In the genomic region with DNA sequence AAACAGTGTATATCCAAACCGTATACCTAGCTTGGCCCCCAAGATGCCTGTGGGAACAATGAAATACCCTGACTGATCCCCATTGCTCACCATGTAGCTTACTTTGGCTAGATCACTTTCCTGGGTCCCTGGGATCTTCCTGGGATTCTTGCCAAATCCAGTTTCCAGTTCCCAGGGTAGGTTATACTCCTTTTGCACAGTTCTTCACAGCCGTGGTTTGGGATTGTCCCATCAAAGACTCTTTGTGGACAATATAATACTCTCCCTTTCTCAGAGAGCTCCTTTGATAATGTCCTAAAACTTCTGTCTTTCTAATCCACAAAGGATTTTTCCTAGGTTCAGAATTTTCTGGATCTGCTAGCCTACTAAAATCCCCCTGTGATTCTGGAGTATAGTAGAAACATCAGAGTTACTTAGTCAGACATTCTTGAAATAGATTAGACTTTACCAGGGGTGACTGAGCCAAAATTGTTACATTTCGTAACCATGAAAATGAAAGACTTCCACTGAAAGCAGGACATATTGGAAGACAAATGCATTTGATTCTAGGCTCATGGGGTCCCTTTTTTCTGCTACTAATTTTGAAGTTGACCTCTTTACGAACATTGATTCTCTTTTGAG, we compare ENCODE assay signal across 16 cellular contexts.
A peak's percentile ranks its signal among the peaks of the same experiment; 100 is the strongest.
DNase-seq lines count a peak whose midpoint lies in the region; ATAC-seq and TF ChIP-seq lines count a peak whose summit lies in the region.
"Had no signal": no experiment of that assay in that cellular context is flagged by ENCODE, and none has a peak within 500 bp of the region (broad histone marks: within the 10 kb centered on the region; RNA-seq: fewer than 3 reads in every experiment).

No MANE protein-coding gene starts in this region.

- H3K27ac ChIP-seq in AG04450 (ENCODE audit: low read depth, low read length): no peak overlapping the region
- H3K27ac ChIP-seq: HL-60 had no signal

- no peak for ATAC-seq in HG02973 (IDR thresholded peaks at IDR 0.05; ENCODE audit: unreplicated experiment)
- no peak for ATAC-seq in HG02885 (IDR thresholded peaks at IDR 0.05; ENCODE audit: poor library complexity, unreplicated experiment)
- ATAC-seq: activated T-cell treated with anti-CD3 and anti-CD28 coated beads, Interleukin-2, amount 50 U/mL, for 4 hours had no signal

- no peaks in the 10 kb centered on the region for H3K27me3 ChIP-seq in AG04450 (ENCODE audit: control insufficient read depth, insufficient read depth, low read length)

- H3K9me3 ChIP-seq in AG04450 (ENCODE audit: control insufficient read depth, insufficient read depth, low read length): no peaks in the 10 kb centered on the region

- no peak for TF ChIP-seq CTCF in AG04450 (IDR thresholded peaks at IDR 0.05; ENCODE audit: low read depth, low read length)

- no peak overlapping the region for H3K4me3 ChIP-seq in AG04450 (ENCODE audit: low read depth, low read length)

- POLR2A ChIA-PET in AG04450 (lab: Yijun Ruan, JAX): no interaction called here

- DNase-seq in AG04450 (ENCODE audit: low read depth, low spot score) (peak; percentile 18), HS-27A (ENCODE audit: low read depth) (peak; percentile 43), dedifferentiated amniotic fluid mesenchymal stem cell (ENCODE audit: extremely low spot score) (peak; percentile 51), myocyte (ENCODE audit: low read depth) (peak; percentile 62), NCI-H1105 treated with DMSO at 0.1 percent for 48 hours (lab: John Stamatoyannopoulos, UW) (no peak), NCI-H1105 (lab: John Stamatoyannopoulos, UW) (no peak)
- DNase-seq: activated CD4-positive, alpha-beta T cell treated with anti-CD3 and anti-CD28 coated beads for 1 hour; activated T-cell treated with anti-CD3 and anti-CD28 coated beads, Interleukin-2, amount 50 U/mL, for 4 hours; amniotic stem cell; C1 segment of cervical spinal cord; effector CD8-positive, alpha-beta T cell; nucleus accumbens; SW 1271 had no signal

- CTCF ChIA-PET in AG04450 (lab: Charles Lee): no interaction called here

Comparison
In these comparisons a context has a peak if more than half of its experiments do, and no peak if none do; other contexts are left out.
1. DNase-seq: peak in AG04450 (single experiment), HS-27A (single experiment), dedifferentiated amniotic fluid mesenchymal stem cell (single experiment) and myocyte (single experiment); none in NCI-H1105 treated with DMSO at 0.1 percent for 48 hours (single experiment) and NCI-H1105 (single experiment).